ENCODE assay signal across 8 cellular contexts in genomic region chr16:71817150-71817500, GRCh38. TPM values are rescaled to one million over a fixed set of nuclear protein-coding genes. Genes with fewer than 3 reads are reported as not detected.
DNase-seq lines count a peak whose midpoint lies in the region; ATAC-seq lines count a peak whose summit lies in the region.
"Not testable (repeated sequence)": the region's sequence is repeated elsewhere in the genome, so short reads cannot be mapped to it uniquely, and the experiment has no call there.

No MANE protein-coding gene starts in this region.

- CTCF ChIA-PET in activated CD8-positive, alpha-beta memory T cell treated with anti-CD3 and anti-CD28 coated beads, Interleukin-2, amount 10 ng/mL, durations not matched to agents 7 days and 5 days (lab: Charles Lee), result interaction anchor here (0.7 to 1.7 kb wide), 5 partner anchors 17 to 252 kb away, joined by 3 to 7 read pairs (median 4); no protein-coding TSS in a partner anchor

- peak overlapping the region in 5 of 11 experiments; percentile 7 to 69 (median 62); a peak in 8 of 22 replicates for H3K9ac ChIP-seq in BLaER1 treated with 17β-estradiol and CSF1 and Interleukin-3, amounts not matched to agents 10 nM and 100 nM
- H3K9ac ChIP-seq in muscle layer of colon (ENCODE audit: low read length), result not testable (repeated sequence)
- peak overlapping the region; percentile 42 to 55 for H3K9ac ChIP-seq in stomach smooth muscle (ENCODE audit: low read length in 2 of 2)

- not testable (repeated sequence) for H3K9me3 Mint-ChIP-seq in activated CD8-positive, alpha-beta memory T cell treated with anti-CD3 and anti-CD28 coated beads, Interleukin-2, amount 10 ng/mL, durations not matched to agents 7 days and 5 days (ENCODE audit: low read depth)

- H3K9me3 ChIP-seq in BLaER1 treated with 17β-estradiol and CSF1 and Interleukin-3, amounts not matched to agents 10 nM and 100 nM (replicated peaks in 1 of 11); muscle layer of colon (ENCODE audit: low read length); stomach smooth muscle (ENCODE audit: control insufficient read depth in 2 of 2, low read length in 2 of 2): not testable (repeated sequence)

- H3K4me1 Mint-ChIP-seq in activated CD8-positive, alpha-beta memory T cell treated with anti-CD3 and anti-CD28 coated beads, Interleukin-2, amount 10 ng/mL, durations not matched to agents 7 days and 5 days, result peaks cover 20% of the 10 kb centered on the region

- H3K36me3 Mint-ChIP-seq in activated CD8-positive, alpha-beta memory T cell treated with anti-CD3 and anti-CD28 coated beads, Interleukin-2, amount 10 ng/mL, durations not matched to agents 7 days and 5 days, result not testable (repeated sequence)

- H3K27me3 Mint-ChIP-seq in activated CD8-positive, alpha-beta memory T cell treated with anti-CD3 and anti-CD28 coated beads, Interleukin-2, amount 10 ng/mL, durations not matched to agents 7 days and 5 days, result not testable (repeated sequence)

- not testable (repeated sequence) for DNase-seq in activated CD8-positive, alpha-beta memory T cell treated with anti-CD3 and anti-CD28 coated beads, Interleukin-2, amount 10 ng/mL, durations not matched to agents 7 days and 5 days; epithelial cell of prostate (ENCODE audit: low read depth, low spot score)

- peaks cover 19 to 42% (median 29%) of the 10 kb centered on the region in 10 experiments; a peak in 19 of 20 replicates for H3K4me1 ChIP-seq in BLaER1 treated with 17β-estradiol and CSF1 and Interleukin-3, amounts not matched to agents 10 nM and 100 nM
- H3K4me1 ChIP-seq in muscle layer of colon (ENCODE audit: insufficient read depth, low read length) (peaks cover 15% of the 10 kb centered on the region), stomach smooth muscle (ENCODE audit: control insufficient read depth, insufficient read depth, low read length) (peaks cover 17% of the 10 kb centered on the region)

- H3K27me3 ChIP-seq in BLaER1 treated with 17β-estradiol and CSF1 and Interleukin-3, amounts not matched to agents 10 nM and 100 nM; muscle layer of colon (ENCODE audit: control insufficient read depth in 1 of 2, insufficient read depth in 2 of 2, low read length in 2 of 2); stomach smooth muscle (ENCODE audit: control insufficient read depth in 1 of 2, insufficient read depth in 2 of 2, low read length in 2 of 2): not testable (repeated sequence)

- not testable (repeated sequence) for H3K4me3 Mint-ChIP-seq in activated CD8-positive, alpha-beta memory T cell treated with anti-CD3 and anti-CD28 coated beads, Interleukin-2, amount 10 ng/mL, durations not matched to agents 7 days and 5 days

- peak overlapping the region in 8 of 11 experiments; percentile 12 to 84 (median 67); a peak in 14 of 22 replicates for H3K4me2 ChIP-seq in BLaER1 treated with 17β-estradiol and CSF1 and Interleukin-3, amounts not matched to agents 10 nM and 100 nM

- not testable (repeated sequence) for H3K4me3 ChIP-seq in BLaER1 treated with 17β-estradiol and CSF1 and Interleukin-3, amounts not matched to agents 10 nM and 100 nM; muscle layer of colon (ENCODE audit: low read depth in 1 of 2, low read length in 2 of 2)
- H3K4me3 ChIP-seq in stomach smooth muscle (ENCODE audit: low read length in 2 of 2), result peak overlapping the region in 1 of 2 donors; percentile 25

- peak overlapping the region in 9 of 11 experiments; percentile 10 to 85 (median 73); a peak in 18 of 22 replicates for H3K27ac ChIP-seq in BLaER1 treated with 17β-estradiol and CSF1 and Interleukin-3, amounts not matched to agents 10 nM and 100 nM
- peak overlapping the region; percentile 30 for H3K27ac ChIP-seq in epithelial cell of prostate
- H3K27ac ChIP-seq in muscle layer of colon (ENCODE audit: low read depth, low read length), result peak overlapping the region; percentile 32
- peak overlapping the region; percentile 71 for H3K27ac ChIP-seq in stomach smooth muscle (ENCODE audit: low read length)

- ATAC-seq in GM19328 (IDR thresholded peaks at IDR 0.05; ENCODE audit: unreplicated experiment) (peak; percentile 11), HG02798 (IDR thresholded peaks at IDR 0.05; ENCODE audit: poor library complexity, unreplicated experiment) (peak; percentile 15), HG03571 (IDR thresholded peaks at IDR 0.05; ENCODE audit: unreplicated experiment) (peak; percentile 5)
- ATAC-seq in activated CD8-positive, alpha-beta memory T cell treated with anti-CD3 and anti-CD28 coated beads, Interleukin-2, amount 10 ng/mL, durations not matched to agents 7 days and 5 days, result not testable (repeated sequence)

- not testable (repeated sequence) for H4K20me1 ChIP-seq in BLaER1 treated with 17β-estradiol and CSF1 and Interleukin-3, amounts not matched to agents 10 nM and 100 nM

- peak overlapping the region; percentile 84 for H3K27ac Mint-ChIP-seq in activated CD8-positive, alpha-beta memory T cell treated with anti-CD3 and anti-CD28 coated beads, Interleukin-2, amount 10 ng/mL, durations not matched to agents 7 days and 5 days

- H3K36me3 ChIP-seq in BLaER1 treated with 17β-estradiol and CSF1 and Interleukin-3, amounts not matched to agents 10 nM and 100 nM; muscle layer of colon (ENCODE audit: insufficient read depth, low read length); stomach smooth muscle (ENCODE audit: control insufficient read depth in 2 of 2, insufficient read depth in 2 of 2, low read length in 2 of 2): not testable (repeated sequence)

RNA-seq across cellular contexts. Expression of gene AP1G1, which starts 8.5 kb away (rescaled TPM):
- total RNA-seq in activated CD8-positive, alpha-beta memory T cell treated with anti-CD3 and anti-CD28 coated beads, Interleukin-2, amount 10 ng/mL, durations not matched to agents 7 days and 5 days, result 10 to 100 TPM; 87.2 to 88.6 TPM

RNA-seq across cellular contexts. Expression of gene ATXN1L, which starts 28.7 kb away (rescaled TPM):
- total RNA-seq in activated CD8-positive, alpha-beta memory T cell treated with anti-CD3 and anti-CD28 coated beads, Interleukin-2, amount 10 ng/mL, durations not matched to agents 7 days and 5 days, result 10 to 100 TPM; 23.7 to 24.1 TPM
